Comparison of ENCODE assay signal across 8 cellular contexts in the genomic region with DNA sequence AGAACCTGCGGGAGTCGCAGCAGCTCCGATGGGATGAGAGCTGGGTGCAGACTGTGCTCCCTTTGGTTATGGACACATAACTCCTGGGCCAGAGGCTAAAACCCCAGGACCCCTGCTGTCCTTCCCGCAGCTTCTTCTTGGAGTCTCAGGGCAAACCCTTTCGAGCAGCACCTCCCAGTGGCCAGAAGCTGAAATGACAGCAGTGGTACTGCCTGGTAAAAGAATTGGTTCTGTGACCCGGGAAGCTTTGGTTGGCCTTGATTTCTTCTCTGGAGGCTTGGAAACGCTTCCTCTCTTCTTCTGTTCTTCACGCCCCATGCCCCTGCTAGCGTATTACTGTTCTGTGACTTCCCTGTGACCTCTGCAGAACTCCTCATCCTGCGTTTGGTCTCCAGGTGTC. TPM values are rescaled to one million over a fixed set of nuclear protein-coding genes. Genes with fewer than 3 reads are reported as not detected.
A peak's percentile ranks its signal among the peaks of the same experiment; 100 is the strongest.
DNase-seq lines count a peak whose midpoint lies in the region; ATAC-seq, FAIRE-seq and TF ChIP-seq lines count a peak whose summit lies in the region.
"Not testable (repeated sequence)": the region's sequence is repeated elsewhere in the genome, so short reads cannot be mapped to it uniquely, and the experiment has no call there.

No MANE protein-coding gene starts in this region.

- intact Hi-C loops in CD4-positive, alpha-beta memory T cell (cut with micrococcal nuclease); K562 (cut with micrococcal nuclease): not testable (repeated sequence)

- TF ChIP-seq EP300 in K562 (IDR thresholded peaks at IDR 0.05; ENCODE audit: low read length): not testable (repeated sequence)

- not testable (repeated sequence) for H3K4me1 Mint-ChIP-seq in CD4-positive, alpha-beta memory T cell; activated CD4-positive, alpha-beta T cell treated with anti-CD3 and anti-CD28 coated beads, Interleukin-2, amount 10 ng/mL, durations not matched to agents 7 days and 5 days; neural crest cell

- DNase-seq in CD4-positive, alpha-beta memory T cell: peak; percentile 43 to 58 (median 51)
- DNase-seq in HT-29 (ENCODE audit: low spot score): peak; percentile 58
- DNase-seq in NT2/D1 (ENCODE audit: low read depth, low spot score): peak; percentile 70
- peak; percentile 64 for DNase-seq in activated CD4-positive, alpha-beta T cell treated with anti-CD3 and anti-CD28 coated beads, Interleukin-2, amount 10 ng/mL, durations not matched to agents 7 days and 5 days
- peak in 3 of 4 experiments; percentile 40 to 74 (median 47) for DNase-seq in K562 (ENCODE audit: extremely low read depth in 1 of 4, low spot score in 3 of 4)
- DNase-seq in glomerular visceral epithelial cell (ENCODE audit: extremely low spot score): peak; percentile 44
- peak; percentile 58 for DNase-seq in neural crest cell (ENCODE audit: low read depth, low spot score)
- peak; percentile 9 to 30 for DNase-seq in stimulated activated CD8-positive, alpha-beta memory T cell treated with anti-CD3 and anti-CD28 coated beads, Interleukin-7, amount 100 ng/mL, for 48 hours (ENCODE audit: extremely low read depth in 1 of 2, low read depth in 1 of 2)

- H3K27ac ChIP-seq in CD4-positive, alpha-beta memory T cell (ENCODE audit: low read depth, low read length); K562 (ENCODE audit: extremely low read depth, low read depth, low read length): not testable (repeated sequence)

- not testable (repeated sequence) for H3K4me3 Mint-ChIP-seq in CD4-positive, alpha-beta memory T cell; activated CD4-positive, alpha-beta T cell treated with anti-CD3 and anti-CD28 coated beads, Interleukin-2, amount 10 ng/mL, durations not matched to agents 7 days and 5 days; neural crest cell

- not testable (repeated sequence) for ATAC-seq in K562

- not testable (repeated sequence) for H3K27me3 Mint-ChIP-seq in CD4-positive, alpha-beta memory T cell; activated CD4-positive, alpha-beta T cell treated with anti-CD3 and anti-CD28 coated beads, Interleukin-2, amount 10 ng/mL, durations not matched to agents 7 days and 5 days; neural crest cell (ENCODE audit: low read depth)

- peak; percentile 24 to 62; a peak in 3 of 4 replicates for TF ChIP-seq RAD21 in K562 (CRISPR knock-in tag; conservative IDR thresholded peaks at IDR 0.05 in 1 of 2, IDR thresholded peaks at IDR 0.05 in 1 of 2)

- not testable (repeated sequence) for H3K36me3 ChIP-seq in CD4-positive, alpha-beta memory T cell (ENCODE audit: insufficient read depth, low read length)
- H3K36me3 ChIP-seq in NT2/D1 (ENCODE audit: insufficient read depth, insufficient read length, low read length) (peaks cover 53% of the 10 kb centered on the region), K562 (ENCODE audit: control insufficient read depth, insufficient read depth, low read length) (peaks cover 27% of the 10 kb centered on the region; the same call in 1 of the 3 replicates)

- not testable (repeated sequence) for H4K20me1 ChIP-seq in K562 (replicated peaks; ENCODE audit: control insufficient read depth, insufficient read depth, low read length)

- CTCF ChIA-PET in CD4-positive, alpha-beta memory T cell (lab: Charles Lee; ENCODE audit: partially characterized antibody): interaction anchor here (0.8 to 1.6 kb wide), 4 partner anchors 9 to 384 kb away, joined by 3 to 9 read pairs (median 3); no protein-coding TSS in a partner anchor
- CTCF ChIA-PET in activated CD4-positive, alpha-beta T cell treated with anti-CD3 and anti-CD28 coated beads, Interleukin-2, amount 10 ng/mL, durations not matched to agents 7 days and 5 days (lab: Charles Lee): interaction anchor here (0.6 to 1.7 kb wide), 3 partner anchors 22 to 751 kb away, joined by 3 read pairs; no protein-coding TSS in a partner anchor
- CTCF ChIA-PET in K562 (lab: Yijun Ruan, JAX; ENCODE audit: low intra/inter-chr PET ratio): not testable (repeated sequence)

- H3K9ac ChIP-seq in NT2/D1 (ENCODE audit: insufficient read length, low read depth); K562 (ENCODE audit: insufficient read depth in 1 of 2, low read depth in 2 of 2, low read length in 2 of 2): not testable (repeated sequence)

- WGBS in K562 (ENCODE audit: insufficient coverage, low coverage, missing lambda C conversion rate): 24% methylated on average over 9 of the region's 10 CpGs

- in situ Hi-C loops in K562 (cut with MboI): not testable (repeated sequence)

- peak; percentile 34; the same call in 1 of the 2 replicates for TF ChIP-seq POLR2A in K562 (conservative IDR thresholded peaks at IDR 0.05)

- peaks cover 12 to 47% of the 10 kb centered on the region in 2 donors for H3K36me3 Mint-ChIP-seq in CD4-positive, alpha-beta memory T cell
- H3K36me3 Mint-ChIP-seq in activated CD4-positive, alpha-beta T cell treated with anti-CD3 and anti-CD28 coated beads, Interleukin-2, amount 10 ng/mL, durations not matched to agents 7 days and 5 days (ENCODE audit: low read depth): peaks cover 16% of the 10 kb centered on the region
- not testable (repeated sequence) for H3K36me3 Mint-ChIP-seq in neural crest cell (ENCODE audit: low read depth)

- not testable (repeated sequence) for BruUV-seq in K562 (replicated peaks; lab: Mats Ljungman, UMichigan)

- H3K4me2 ChIP-seq in K562 (ENCODE audit: insufficient read depth, low read length): not testable (repeated sequence)

- not testable (repeated sequence) for H2AFZ ChIP-seq in K562 (ENCODE audit: low read depth, low read length)

- not testable (repeated sequence) for H3K4me1 ChIP-seq in CD4-positive, alpha-beta memory T cell (ENCODE audit: insufficient read depth, low read length); NT2/D1 (ENCODE audit: insufficient read depth, insufficient read length); K562 (replicated peaks in 1 of 2; ENCODE audit: control insufficient read depth in 2 of 2, insufficient read depth in 2 of 2, low read length in 2 of 2)

- TF ChIP-seq CTCF in K562 (IDR thresholded peaks at IDR 0.05 in 2 of 3, conservative IDR thresholded peaks at IDR 0.05 in 1 of 3; ENCODE audit: insufficient read depth in 2 of 3, low read depth in 1 of 3, low read length in 3 of 3) (peak; percentile 55 to 64 (median 63)), neural crest cell (conservative IDR thresholded peaks at IDR 0.05) (peak; percentile 68)

- H3K9me3 ChIP-seq in CD4-positive, alpha-beta memory T cell (ENCODE audit: control insufficient read depth in 1 of 2, low read length in 2 of 2); NT2/D1 (ENCODE audit: insufficient read depth, low read length); K562 (replicated peaks; ENCODE audit: control insufficient read depth, insufficient read depth, low read depth, low read length): not testable (repeated sequence)

- not testable (repeated sequence) for H3K27me3 ChIP-seq in CD4-positive, alpha-beta memory T cell (ENCODE audit: insufficient read depth, low read length); NT2/D1 (ENCODE audit: insufficient read depth, insufficient read length); K562 (ENCODE audit: control insufficient read depth in 2 of 2, insufficient read depth in 2 of 2, low read length in 2 of 2)

- H3K9me1 ChIP-seq in K562 (ENCODE audit: control insufficient read depth, insufficient read depth, low read length): not testable (repeated sequence)

- POLR2A ChIA-PET in CD4-positive, alpha-beta memory T cell (lab: Charles Lee; ENCODE audit: partially characterized antibody); activated CD4-positive, alpha-beta T cell treated with anti-CD3 and anti-CD28 coated beads, Interleukin-2, amount 10 ng/mL, durations not matched to agents 7 days and 5 days (lab: Charles Lee): not testable (repeated sequence)
- POLR2A ChIA-PET in K562 (lab: Yijun Ruan, JAX): interaction anchor here (0.7 kb wide), 1 partner anchor 14 kb away, joined by 3 read pairs; no protein-coding TSS in a partner anchor

- H3K27ac Mint-ChIP-seq in CD4-positive, alpha-beta memory T cell: peak overlapping the region in 3 of 7 donors; percentile 36 to 70 (median 68)
- not testable (repeated sequence) for H3K27ac Mint-ChIP-seq in activated CD4-positive, alpha-beta T cell treated with anti-CD3 and anti-CD28 coated beads, Interleukin-2, amount 10 ng/mL, durations not matched to agents 7 days and 5 days; neural crest cell (ENCODE audit: unreplicated experiment)

- H3K4me3 ChIP-seq in CD4-positive, alpha-beta memory T cell (ENCODE audit: low read length in 2 of 2); NT2/D1 (ENCODE audit: insufficient read length, low read depth); K562: not testable (repeated sequence)

- FAIRE-seq in K562 (lab: Jason Lieb, UNC): peak; percentile 51

- not testable (repeated sequence) for H3K79me2 ChIP-seq in K562 (ENCODE audit: control insufficient read depth, insufficient read depth, low read length)

- H3K9me3 Mint-ChIP-seq in CD4-positive, alpha-beta memory T cell; activated CD4-positive, alpha-beta T cell treated with anti-CD3 and anti-CD28 coated beads, Interleukin-2, amount 10 ng/mL, durations not matched to agents 7 days and 5 days; neural crest cell: not testable (repeated sequence)

RNA-seq across cellular contexts. Expression of a gene that starts 12.8 kb away (rescaled TPM):
- 10 to 100 TPM; 10.9 to 13.2 TPM for total RNA-seq in CD4-positive, alpha-beta memory T cell
- polyA plus RNA-seq in CD4-positive, alpha-beta memory T cell: 10 to 100 TPM in 1 of 2 donors, 1 to 10 TPM in 1; 6.1 to 19.7 TPM
- 37.1 and 38.8 TPM in 2 replicates for total RNA-seq in HT-29 (2014; rRNA removed; shearing (Covaris generic))
- total RNA-seq in activated CD4-positive, alpha-beta T cell treated with anti-CD3 and anti-CD28 coated beads, Interleukin-2, amount 10 ng/mL, durations not matched to agents 7 days and 5 days: 1 to 10 TPM; 7.4 to 7.6 TPM
- total RNA-seq in K562 (2011; cell fraction: chromatin; rRNA removed; ENCODE audit: low replicate concordance): 7.8 and 18.5 TPM in 2 replicates
- total RNA-seq in K562 (2011; cell fraction: nucleolus; rRNA removed): 14.2 and 21.7 TPM in 2 replicates
- total RNA-seq in K562 (2011; cell fraction: nucleoplasm; rRNA removed): 11.4 and 11.5 TPM in 2 replicates
- 19.5 and 26.2 TPM in 2 replicates for total RNA-seq in K562 (2014; rRNA removed)
- 10.3 and 10.4 TPM in 2 replicates for total RNA-seq in K562 (2014; rRNA removed; fragmentation: Illumina TruSeq; extraction: Trizol)
- total RNA-seq in K562 (2015; rRNA removed; fragmentation: Illumina TruSeq; extraction: Trizol): 12.8 and 13.8 TPM in 2 replicates
- 22.7 and 25.3 TPM in 2 replicates for total RNA-seq in K562 (2021)
- polyA plus RNA-seq in K562 (2011; rRNA removed): 7.8 and 8.4 TPM in 2 replicates
- 7.0 and 26.1 TPM in 2 replicates for polyA plus RNA-seq in K562 (2011; cell fraction: cytosol; rRNA removed)
- 9.8 and 25.4 TPM in 2 replicates for polyA plus RNA-seq in K562 (2011; cell fraction: nucleus; rRNA removed)
- 11.7 and 17.5 TPM in 2 replicates for polyA plus RNA-seq in K562 (2012)
- polyA plus RNA-seq in K562 (2014; fragmentation: Illumina TruSeq; extraction: Trizol): 15.6 and 16.5 TPM in 2 replicates
- polyA plus RNA-seq in K562 (2014; fragmentation: Nextera tagmentation; extraction: Ambion mirVana): 1 to 10 TPM; 4.2 to 8.9 TPM
- polyA plus RNA-seq in K562 (2014; rRNA removed): 13.3 and 19.1 TPM in 2 replicates
- 3.6 and 7.5 TPM in 2 replicates for polyA minus RNA-seq in K562 (2011; rRNA and poly(A)+ RNA removed)
- 9.0 TPM in 2 replicates for polyA minus RNA-seq in K562 (2011; cell fraction: cytosol; rRNA and poly(A)+ RNA removed)
- polyA minus RNA-seq in K562 (2011; cell fraction: nucleus; rRNA and poly(A)+ RNA removed): 10.0 and 11.4 TPM in 2 replicates
- total RNA-seq in neural crest cell: 19.1 and 21.1 TPM in 2 replicates

RNA-seq across cellular contexts. Expression of a gene that starts 13.2 kb away (rescaled TPM):
- 10 to 100 TPM; 23.5 to 28.1 TPM for total RNA-seq in CD4-positive, alpha-beta memory T cell
- polyA plus RNA-seq in CD4-positive, alpha-beta memory T cell: 10 to 100 TPM; 27.3 to 34.0 TPM
- 48.6 and 53.1 TPM in 2 replicates for total RNA-seq in HT-29 (2014; rRNA removed; shearing (Covaris generic))
- total RNA-seq in activated CD4-positive, alpha-beta T cell treated with anti-CD3 and anti-CD28 coated beads, Interleukin-2, amount 10 ng/mL, durations not matched to agents 7 days and 5 days: 10 to 100 TPM; 24.5 to 26.0 TPM
- 31.7 and 67.7 TPM in 2 replicates for total RNA-seq in K562 (2011; cell fraction: chromatin; rRNA removed; ENCODE audit: low replicate concordance)
- total RNA-seq in K562 (2011; cell fraction: nucleolus; rRNA removed): 75.3 and 79.9 TPM in 2 replicates
- 52.8 and 55.5 TPM in 2 replicates for total RNA-seq in K562 (2011; cell fraction: nucleoplasm; rRNA removed)
- 18.9 and 23.8 TPM in 2 replicates for total RNA-seq in K562 (2014; rRNA removed)
- total RNA-seq in K562 (2014; rRNA removed; fragmentation: Illumina TruSeq; extraction: Trizol): 10.7 and 12.3 TPM in 2 replicates
- total RNA-seq in K562 (2015; rRNA removed; fragmentation: Illumina TruSeq; extraction: Trizol): 14.6 and 17.8 TPM in 2 replicates
- total RNA-seq in K562 (2021): 20.8 and 26.4 TPM in 2 replicates
- 15.0 and 19.9 TPM in 2 replicates for polyA plus RNA-seq in K562 (2011; rRNA removed)
- polyA plus RNA-seq in K562 (2011; cell fraction: cytosol; rRNA removed): 17.8 and 33.7 TPM in 2 replicates
- polyA plus RNA-seq in K562 (2011; cell fraction: nucleus; rRNA removed): 19.2 and 25.1 TPM in 2 replicates
- polyA plus RNA-seq in K562 (2012): 15.1 and 16.1 TPM in 2 replicates
- 18.3 and 19.0 TPM in 2 replicates for polyA plus RNA-seq in K562 (2014; fragmentation: Illumina TruSeq; extraction: Trizol)
- polyA plus RNA-seq in K562 (2014; fragmentation: Nextera tagmentation; extraction: Ambion mirVana): 1 to 10 TPM; 1.1 to 2.8 TPM
- 18.3 and 18.8 TPM in 2 replicates for polyA plus RNA-seq in K562 (2014; rRNA removed)
- 16.8 and 31.2 TPM in 2 replicates for polyA minus RNA-seq in K562 (2011; rRNA and poly(A)+ RNA removed)
- polyA minus RNA-seq in K562 (2011; cell fraction: cytosol; rRNA and poly(A)+ RNA removed): 9.7 and 14.6 TPM in 2 replicates
- 13.5 and 16.3 TPM in 2 replicates for polyA minus RNA-seq in K562 (2011; cell fraction: nucleus; rRNA and poly(A)+ RNA removed)
- total RNA-seq in neural crest cell: 23.2 and 25.2 TPM in 2 replicates

RNA-seq across cellular contexts. Expression of a gene that starts 19.0 kb away (rescaled TPM):
- not detected for total RNA-seq in CD4-positive, alpha-beta memory T cell
- not detected for polyA plus RNA-seq in CD4-positive, alpha-beta memory T cell
- total RNA-seq in HT-29 (2014; rRNA removed; shearing (Covaris generic)): not detected in 2 replicates
- total RNA-seq in activated CD4-positive, alpha-beta T cell treated with anti-CD3 and anti-CD28 coated beads, Interleukin-2, amount 10 ng/mL, durations not matched to agents 7 days and 5 days: not detected
- not detected in 2 replicates for total RNA-seq in K562 (2011; cell fraction: chromatin; rRNA removed; ENCODE audit: low replicate concordance)
- not detected in 2 replicates for total RNA-seq in K562 (2011; cell fraction: nucleolus; rRNA removed)
- not detected in 2 replicates for total RNA-seq in K562 (2011; cell fraction: nucleoplasm; rRNA removed)
- total RNA-seq in K562 (2014; rRNA removed) (not detected in 2 replicates), K562 (2014; rRNA removed; fragmentation: Illumina TruSeq; extraction: Trizol) (not detected in 2 replicates), K562 (2015; rRNA removed; fragmentation: Illumina TruSeq; extraction: Trizol) (not detected in 2 replicates), K562 (2021) (not detected in 2 replicates), neural crest cell (not detected in 2 replicates)
- polyA plus RNA-seq in K562 (2011; rRNA removed) (not detected in 2 replicates), K562 (2014; fragmentation: Illumina TruSeq; extraction: Trizol) (not detected in 2 replicates), K562 (2014; fragmentation: Nextera tagmentation; extraction: Ambion mirVana) (not detected), K562 (2014; rRNA removed) (not detected in 2 replicates)
- not detected in 2 replicates for polyA plus RNA-seq in K562 (2011; cell fraction: cytosol; rRNA removed)
- polyA plus RNA-seq in K562 (2011; cell fraction: nucleus; rRNA removed): not detected in 2 replicates
- polyA plus RNA-seq in K562 (2012): not detected in 2 replicates
- not detected in 2 replicates for polyA minus RNA-seq in K562 (2011; rRNA and poly(A)+ RNA removed)
- not detected in 2 replicates for polyA minus RNA-seq in K562 (2011; cell fraction: cytosol; rRNA and poly(A)+ RNA removed)
- polyA minus RNA-seq in K562 (2011; cell fraction: nucleus; rRNA and poly(A)+ RNA removed): not detected in 2 replicates

RNA-seq across cellular contexts. Expression of a gene that starts 51.1 kb away (rescaled TPM):
- total RNA-seq in CD4-positive, alpha-beta memory T cell: 10 to 100 TPM; 30.7 to 33.2 TPM
- 10 to 100 TPM; 32.2 to 36.8 TPM for polyA plus RNA-seq in CD4-positive, alpha-beta memory T cell
- 30.5 and 34.7 TPM in 2 replicates for total RNA-seq in HT-29 (2014; rRNA removed; shearing (Covaris generic))
- 10 to 100 TPM; 16.8 to 18.8 TPM for total RNA-seq in activated CD4-positive, alpha-beta T cell treated with anti-CD3 and anti-CD28 coated beads, Interleukin-2, amount 10 ng/mL, durations not matched to agents 7 days and 5 days
- 9.5 and 17.8 TPM in 2 replicates for total RNA-seq in K562 (2011; cell fraction: chromatin; rRNA removed; ENCODE audit: low replicate concordance)
- total RNA-seq in K562 (2011; cell fraction: nucleolus; rRNA removed): 19.6 and 28.9 TPM in 2 replicates
- 16.7 and 17.6 TPM in 2 replicates for total RNA-seq in K562 (2011; cell fraction: nucleoplasm; rRNA removed)
- total RNA-seq in K562 (2014; rRNA removed) (12.5 and 12.7 TPM in 2 replicates), K562 (2014; rRNA removed; fragmentation: Illumina TruSeq; extraction: Trizol) (3.0 and 3.8 TPM in 2 replicates), K562 (2015; rRNA removed; fragmentation: Illumina TruSeq; extraction: Trizol) (6.9 and 7.2 TPM in 2 replicates), K562 (2021) (11.9 and 12.8 TPM in 2 replicates), neural crest cell (11.0 and 15.3 TPM in 2 replicates)
- polyA plus RNA-seq in K562 (2011; rRNA removed) (3.8 and 4.5 TPM in 2 replicates), K562 (2014; fragmentation: Illumina TruSeq; extraction: Trizol) (4.6 and 8.6 TPM in 2 replicates), K562 (2014; fragmentation: Nextera tagmentation; extraction: Ambion mirVana) (under 1 TPM; 0.15 to 0.53 TPM), K562 (2014; rRNA removed) (11.1 and 12.7 TPM in 2 replicates)
- polyA plus RNA-seq in K562 (2011; cell fraction: cytosol; rRNA removed): 6.3 and 14.1 TPM in 2 replicates
- polyA plus RNA-seq in K562 (2011; cell fraction: nucleus; rRNA removed): 11.2 and 19.4 TPM in 2 replicates
- 6.5 and 8.8 TPM in 2 replicates for polyA plus RNA-seq in K562 (2012)
- polyA minus RNA-seq in K562 (2011; rRNA and poly(A)+ RNA removed): 2.8 and 5.7 TPM in 2 replicates
- polyA minus RNA-seq in K562 (2011; cell fraction: cytosol; rRNA and poly(A)+ RNA removed): 5.6 and 6.1 TPM in 2 replicates
- polyA minus RNA-seq in K562 (2011; cell fraction: nucleus; rRNA and poly(A)+ RNA removed): 7.6 and 9.0 TPM in 2 replicates

Comparison
In these comparisons a context has a peak if more than half of its experiments do, and no peak if none do; other contexts are left out.
1. DNase-seq: peak in every context shown above with its lines; median percentile 70 in NT2/D1; 64 in activated CD4-positive, alpha-beta T cell treated with anti-CD3 and anti-CD28 coated beads, Interleukin-2, amount 10 ng/mL, durations not matched to agents 7 days and 5 days; 58 in HT-29; 58 in neural crest cell; 51 in CD4-positive, alpha-beta memory T cell; 47 in K562; 44 in glomerular visceral epithelial cell; 20 in stimulated activated CD8-positive, alpha-beta memory T cell treated with anti-CD3 and anti-CD28 coated beads, Interleukin-7, amount 100 ng/mL, for 48 hours.